8 cellular contexts compared by ENCODE assay signal in the genomic region with DNA sequence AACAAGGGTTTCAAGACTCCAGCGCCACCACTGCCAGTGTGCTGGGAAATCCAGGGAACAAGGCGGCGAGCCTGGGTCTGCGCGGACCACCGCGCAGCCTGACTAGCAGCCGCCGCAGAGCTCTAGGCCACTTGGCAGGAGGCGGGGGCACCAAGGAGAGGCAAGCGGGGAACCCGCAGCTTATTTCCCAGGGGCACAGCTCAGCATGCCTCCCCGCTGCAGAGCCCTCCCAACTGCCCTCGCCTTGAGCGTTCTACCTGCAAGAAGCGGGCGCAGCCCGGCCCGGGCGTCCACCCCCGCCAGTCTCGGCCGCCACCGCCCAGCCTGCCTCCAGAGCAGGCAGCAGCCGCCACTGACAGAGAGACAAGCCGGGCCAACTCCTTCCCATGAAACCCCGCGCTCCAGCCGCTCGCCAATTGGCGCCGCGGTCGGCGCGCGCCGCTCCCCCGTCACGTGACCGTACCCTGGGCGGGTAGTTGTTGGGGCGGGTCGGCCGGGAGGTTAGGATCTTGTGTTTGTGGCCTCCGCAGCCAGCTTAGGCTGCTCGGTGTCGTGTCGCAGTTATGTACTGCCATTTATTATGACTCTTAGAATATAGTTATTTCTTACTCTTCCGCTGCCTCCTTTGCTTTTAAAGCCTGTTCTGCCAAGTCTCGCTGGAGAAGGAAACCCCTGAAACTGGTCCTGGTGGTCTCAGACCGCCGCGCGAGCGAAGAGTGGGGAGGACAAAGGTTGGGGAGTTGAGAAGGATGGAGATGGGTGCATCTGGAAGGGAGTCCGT. TPM values are rescaled to one million over a fixed set of nuclear protein-coding genes. Genes with fewer than 3 reads are reported as not detected.
DNase-seq lines count a peak whose midpoint lies in the region; ATAC-seq and TF ChIP-seq lines count a peak whose summit lies in the region.

A gene with protein sequence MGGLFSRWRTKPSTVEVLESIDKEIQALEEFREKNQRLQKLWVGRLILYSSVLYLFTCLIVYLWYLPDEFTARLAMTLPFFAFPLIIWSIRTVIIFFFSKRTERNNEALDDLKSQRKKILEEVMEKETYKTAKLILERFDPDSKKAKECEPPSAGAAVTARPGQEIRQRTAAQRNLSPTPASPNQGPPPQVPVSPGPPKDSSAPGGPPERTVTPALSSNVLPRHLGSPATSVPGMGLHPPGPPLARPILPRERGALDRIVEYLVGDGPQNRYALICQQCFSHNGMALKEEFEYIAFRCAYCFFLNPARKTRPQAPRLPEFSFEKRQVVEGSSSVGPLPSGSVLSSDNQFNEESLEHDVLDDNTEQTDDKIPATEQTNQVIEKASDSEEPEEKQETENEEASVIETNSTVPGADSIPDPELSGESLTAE (minus strand): TSS at position 365 of the 781 bp plus-strand sequence. CDS start 6,683 bp downstream, outside the sequence.

- intact Hi-C loops in natural killer cell (cut with micrococcal nuclease) = no loop called here

- peak within 1 kb of the TSS; percentile 100 for H2AFZ ChIP-seq in GM23338
- peak within 1 kb of the TSS; percentile 95 for H2AFZ ChIP-seq in fibroblast of lung (ENCODE audit: low read length)

- H3K9me3 Mint-ChIP-seq in GM23338 (no peaks in the 10 kb centered on the region), natural killer cell (no peaks in the 10 kb centered on the region)

- H3K9me2 ChIP-seq in DOHH2 (replicated peaks; ENCODE audit: control insufficient read depth, low read length) (no peaks in the 10 kb centered on the region), GM23338 (ENCODE audit: insufficient read depth) (no peaks in the 10 kb centered on the region)

- H3K79me2 ChIP-seq in DOHH2 (ENCODE audit: control insufficient read depth, low read length) (peaks cover 49% of the 10 kb centered on the region), GM23338 (replicated peaks; ENCODE audit: insufficient read depth) (peaks cover 29% of the 10 kb centered on the region), fibroblast of lung (ENCODE audit: control insufficient read depth, insufficient read depth, low read length) (peaks cover 33% of the 10 kb centered on the region)

- H3K27ac Mint-ChIP-seq in GM23338 (no peak within 1 kb of the TSS; the same call in 1 of the 2 replicates), natural killer cell (peak within 1 kb of the TSS; percentile 85 to 89)

- peaks cover 2% of the 10 kb centered on the region for H3K27me3 Mint-ChIP-seq in GM23338 (ENCODE audit: insufficient read depth, low read depth, poor library complexity)
- H3K27me3 Mint-ChIP-seq in natural killer cell (ENCODE audit: low read depth in 2 of 2) = peaks cover 8 to 11% of the 10 kb centered on the region in 2 donors

- TF ChIP-seq CTCF in DOHH2 (IDR thresholded peaks at IDR 0.05; ENCODE audit: low read depth, low read length, poor library complexity, severe bottlenecking) (no peak), GM23338 (conservative IDR thresholded peaks at IDR 0.05; ENCODE audit: low read depth in 2 of 2) (0 out of 4 replicates have a peak, but pooled peaks of 1 of the 2 experiments have one; percentile 10), fibroblast of lung (conservative IDR thresholded peaks at IDR 0.05 in 1 of 2, IDR thresholded peaks at IDR 0.05 in 1 of 2; ENCODE audit: low read depth in 1 of 2, low read length in 2 of 2) (no peak), natural killer cell (IDR thresholded peaks at IDR 0.05) (no peak)

- H3K36me3 ChIP-seq in DOHH2 (ENCODE audit: control insufficient read depth, low read length) (no peaks in the 10 kb centered on the region), GM23338 (ENCODE audit: insufficient read depth) (no peaks in the 10 kb centered on the region), fibroblast of lung (ENCODE audit: control insufficient read depth, insufficient read depth, low read length) (no peaks in the 10 kb centered on the region)

- H3K4me3 Mint-ChIP-seq in GM23338 = peak within 1 kb of the TSS; percentile 91
- peak within 1 kb of the TSS; percentile 92 for H3K4me3 Mint-ChIP-seq in natural killer cell

- H3K4me3 ChIP-seq in DOHH2 (ENCODE audit: low read length) = peak within 1 kb of the TSS; percentile 81
- H3K4me3 ChIP-seq in GM23338 = peak within 1 kb of the TSS; percentile 96
- peak within 1 kb of the TSS; percentile 71 to 94 (median 84) for H3K4me3 ChIP-seq in fibroblast of lung (replicated peaks in 1 of 4; ENCODE audit: control extremely low read depth in 1 of 4, insufficient read depth in 1 of 4, low read depth in 3 of 4, low read length in 4 of 4)

- no peaks in the 10 kb centered on the region for H4K20me1 ChIP-seq in DOHH2 (ENCODE audit: control insufficient read depth, insufficient read depth, low read depth, low read length)
- 0 out of 2 replicates have a peak, but pooled peaks cover 7% of the 10 kb centered on the region for H4K20me1 ChIP-seq in GM23338 (replicated peaks; ENCODE audit: insufficient read depth)
- H4K20me1 ChIP-seq in fibroblast of lung (ENCODE audit: control insufficient read depth, extremely low read depth, insufficient read depth, low read length) = no peaks in the 10 kb centered on the region

- H3F3A ChIP-seq in DOHH2 (ENCODE audit: control insufficient read depth, insufficient read depth) (no peaks in the 10 kb centered on the region), GM23338 (replicated peaks; ENCODE audit: low read depth) (no peaks in the 10 kb centered on the region; the same call in 1 of the 2 replicates)

- H3K4me2 ChIP-seq in DOHH2 (ENCODE audit: low read length) (peak within 1 kb of the TSS; percentile 95), GM23338 (peak within 1 kb of the TSS; percentile 100), fibroblast of lung (ENCODE audit: extremely low read depth, insufficient read depth, low read length) (peak within 1 kb of the TSS; percentile 95)

- H3K9ac ChIP-seq in fibroblast of lung (ENCODE audit: insufficient read depth, low read length) = peak within 1 kb of the TSS; percentile 63

- H3K4me1 ChIP-seq in DOHH2 (ENCODE audit: control insufficient read depth, low read length) = peaks cover 24% of the 10 kb centered on the region
- H3K4me1 ChIP-seq in GM23338 (ENCODE audit: insufficient read depth) = peaks cover 10% of the 10 kb centered on the region
- peaks cover 4% of the 10 kb centered on the region for H3K4me1 ChIP-seq in fibroblast of lung (ENCODE audit: control insufficient read depth, extremely low read depth, insufficient read depth, low read length)

- peak; percentile 96 for ATAC-seq in GM23338
- ATAC-seq in natural killer cell = peak; percentile 90 to 94 (median 93)

- peak; percentile 94 for DNase-seq in GM23338 (ENCODE audit: low spot score)
- DNase-seq in LHCN-M2 (ENCODE audit: low read depth) = peak; percentile 86
- peak; percentile 93 for DNase-seq in RPMI8226
- peak; percentile 77 to 81 for DNase-seq in activated T-helper 1 cell treated with anti-CD3 and anti-CD28 coated beads, Interleukin-2, amount 50 U/mL, for 16 hours (ENCODE audit: low read depth in 1 of 2, low spot score in 1 of 2)
- peak; percentile 83 to 87 for DNase-seq in fibroblast of lung (ENCODE audit: low read depth in 2 of 2)
- DNase-seq in natural killer cell = peak; percentile 87
- DNase-seq in stimulated activated naive CD4-positive, alpha-beta T cell treated with Interleukin-2 at 50 U/mL for 16 hours (lab: John Stamatoyannopoulos, UW) = peak; percentile 84

- H3K4me1 Mint-ChIP-seq in GM23338 (peaks cover 9% of the 10 kb centered on the region; the same call in 2 of the 3 replicates), natural killer cell (peaks cover 16 to 24% of the 10 kb centered on the region in 2 donors)

- H3K27ac ChIP-seq in DOHH2 (ENCODE audit: low read depth, low read length) (peak within 1 kb of the TSS; percentile 13; the same call in 1 of the 2 replicates), GM23338 (ENCODE audit: low read depth) (no peak within 1 kb of the TSS), fibroblast of lung (ENCODE audit: insufficient read depth, low read length) (peak within 1 kb of the TSS; percentile 77)

- H3K9me3 ChIP-seq in DOHH2 (ENCODE audit: control insufficient read depth, insufficient read depth, low read length) (no peaks in the 10 kb centered on the region), fibroblast of lung (ENCODE audit: control insufficient read depth, insufficient read depth, low read depth, low read length) (no peaks in the 10 kb centered on the region)

- H3K36me3 Mint-ChIP-seq in GM23338 (ENCODE audit: low read depth) = no peaks in the 10 kb centered on the region
- no peaks in the 10 kb centered on the region for H3K36me3 Mint-ChIP-seq in natural killer cell

- H3K27me3 ChIP-seq in DOHH2 (ENCODE audit: control insufficient read depth, low read length) (no peaks in the 10 kb centered on the region), GM23338 (ENCODE audit: insufficient read depth) (peaks cover 37% of the 10 kb centered on the region), fibroblast of lung (ENCODE audit: control insufficient read depth, insufficient read depth, low read length) (no peaks in the 10 kb centered on the region)

TF ChIP-seq in GM23338, 12 proteins besides CTCF, POLR2A, EP300 and RAD21:
- TF ChIP-seq POLR2AphosphoS5 (IDR thresholded peaks at IDR 0.05; ENCODE audit: low read depth) (peak; percentile 83), EZH2phosphoT487 (IDR thresholded peaks at IDR 0.05; ENCODE audit: unreplicated experiment) (no peak), NANOG (IDR thresholded peaks at IDR 0.05; ENCODE audit: borderline replicate concordance) (no peak), ZNF331 (CRISPR knock-in tag; IDR thresholded peaks at IDR 0.05; ENCODE audit: low read depth) (no peak), EZH2 (IDR thresholded peaks at IDR 0.05; ENCODE audit: low read depth, unreplicated experiment) (peak; percentile 56), STAT1 (IDR thresholded peaks at IDR 0.05; ENCODE audit: unreplicated experiment) (no peak)

RNA-seq across cellular contexts. Expression of the gene that starts here (rescaled TPM):
- total RNA-seq in GM23338 (2014; rRNA removed; shearing (Covaris generic)) = 6.1 and 8.1 TPM in 2 replicates
- polyA plus RNA-seq in GM23338 (2016; fragmentation: Nextera tagmentation; extraction: Ambion mirVana) = 5.2 and 5.4 TPM in 2 replicates
- 46.0 and 71.8 TPM in 2 replicates for total RNA-seq in LHCN-M2 (2014; rRNA removed)
- polyA plus RNA-seq in LHCN-M2 (2012) = 14.4 TPM
- 30.6 and 38.1 TPM in 2 replicates for total RNA-seq in fibroblast of lung
- polyA plus RNA-seq in fibroblast of lung = 31.8 and 38.4 TPM in 2 replicates
- polyA plus RNA-seq in fibroblast of lung (2012) = 21.0 and 24.1 TPM in 2 replicates
- 9.6 and 15.8 TPM in 2 replicates for polyA minus RNA-seq in fibroblast of lung (ENCODE audit: low replicate concordance)
- total RNA-seq in natural killer cell = 10 to 100 TPM; 23.9 to 29.9 (median 29.1) TPM
